ENCODE assay signal across 12 cellular contexts in the genomic region with DNA sequence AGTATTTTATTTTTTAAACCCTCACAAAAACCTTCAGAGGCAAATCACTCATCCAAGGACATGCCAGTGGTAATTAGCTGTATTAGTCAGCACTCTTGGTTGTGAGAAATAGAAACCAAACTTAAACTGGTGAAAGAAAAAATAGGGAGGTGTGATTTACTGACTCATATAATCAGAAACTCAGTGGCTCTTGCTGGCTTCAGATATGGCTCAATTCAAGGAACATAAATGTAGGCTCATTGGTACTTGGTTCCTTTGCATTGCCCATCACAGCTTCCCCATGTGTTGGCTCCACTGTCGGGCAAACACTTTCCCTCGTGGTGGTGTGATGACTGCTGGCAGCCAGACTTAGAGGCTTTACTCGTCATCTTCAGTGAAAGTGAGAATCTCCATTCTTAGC.
DNase-seq lines count a peak whose midpoint lies in the region; ATAC-seq and TF ChIP-seq lines count a peak whose summit lies in the region.
"Had no signal": no experiment of that assay in that cellular context is flagged by ENCODE, and none has a peak within 500 bp of the region (broad histone marks: within the 10 kb centered on the region; RNA-seq: fewer than 3 reads in every experiment).

No MANE protein-coding gene starts in this region.

- no peak overlapping the region for H3K27ac Mint-ChIP-seq in activated T-cell treated with anti-CD3 and anti-CD28 coated beads, Interleukin-2, amount 50 U/mL, for 72 hours
- H3K27ac Mint-ChIP-seq in endodermal cell = no peak overlapping the region
- H3K27ac Mint-ChIP-seq: WTC11 had no signal

- H3K4me1 ChIP-seq in endodermal cell (ENCODE audit: control insufficient read depth, insufficient read depth, low read length) = no peaks in the 10 kb centered on the region

- 60 to 83% methylated on average over 1 to 3 of the region's 3 CpGs for WGBS in endodermal cell (ENCODE audit: insufficient coverage in 1 of 2, insufficient read length in 1 of 2), 2 experiments

- no peaks in the 10 kb centered on the region for H3K36me3 Mint-ChIP-seq in activated T-cell treated with anti-CD3 and anti-CD28 coated beads, Interleukin-2, amount 50 U/mL, for 72 hours (ENCODE audit: insufficient read depth in 2 of 2)
- H3K36me3 Mint-ChIP-seq in endodermal cell (ENCODE audit: low read depth) = no peaks in the 10 kb centered on the region
- H3K36me3 Mint-ChIP-seq: WTC11 had no signal

- H3K4me1 Mint-ChIP-seq in activated T-cell treated with anti-CD3 and anti-CD28 coated beads, Interleukin-2, amount 50 U/mL, for 72 hours (ENCODE audit: low read depth) = no peaks in the 10 kb centered on the region
- H3K4me1 Mint-ChIP-seq in endodermal cell = no peaks in the 10 kb centered on the region

- no peak overlapping the region for H3K27ac ChIP-seq in endodermal cell (ENCODE audit: low read depth, low read length)

- H3K9me3 Mint-ChIP-seq in activated T-cell treated with anti-CD3 and anti-CD28 coated beads, Interleukin-2, amount 50 U/mL, for 72 hours = no peaks in the 10 kb centered on the region
- no peaks in the 10 kb centered on the region for H3K9me3 Mint-ChIP-seq in endodermal cell
- H3K9me3 Mint-ChIP-seq: WTC11 had no signal

- H3K27me3 Mint-ChIP-seq in activated T-cell treated with anti-CD3 and anti-CD28 coated beads, Interleukin-2, amount 50 U/mL, for 72 hours (ENCODE audit: low read depth) = no peaks in the 10 kb centered on the region
- H3K27me3 Mint-ChIP-seq in endodermal cell (ENCODE audit: insufficient read depth) = no peaks in the 10 kb centered on the region

- no peaks in the 10 kb centered on the region for H3K36me3 ChIP-seq in endodermal cell (ENCODE audit: control insufficient read depth, insufficient read depth, low read length)

- H3K4me3 Mint-ChIP-seq in activated T-cell treated with anti-CD3 and anti-CD28 coated beads, Interleukin-2, amount 50 U/mL, for 72 hours = no peak overlapping the region
- H3K4me3 Mint-ChIP-seq in endodermal cell = no peak overlapping the region
- H3K4me3 Mint-ChIP-seq: WTC11 had no signal

- no peak overlapping the region for H3K9ac ChIP-seq in endodermal cell (ENCODE audit: extremely low read depth, low read length, poor library complexity, severe bottlenecking)

- TF ChIP-seq CTCF in epithelial cell of esophagus (IDR thresholded peaks at IDR 0.05; ENCODE audit: insufficient read depth, low read depth, low read length, missing control alignments) (no peak), endodermal cell (conservative IDR thresholded peaks at IDR 0.05) (no peak)

- H3K4me3 ChIP-seq in epithelial cell of esophagus (ENCODE audit: low read length) (no peak overlapping the region), endodermal cell (ENCODE audit: low read length) (no peak overlapping the region)

- no peak for DNase-seq in activated T-cell treated with anti-CD3 and anti-CD28 coated beads, Interleukin-2, amount 50 U/mL, for 72 hours
- no peak for DNase-seq in activated T-cell treated with anti-CD3 and anti-CD28 coated beads, Interleukin-2, amount 50 U/mL, for 1 hour
- DNase-seq in epithelial cell of esophagus (ENCODE audit: low read depth) (peak; percentile 76), stromal cell of bone marrow (ENCODE audit: low read depth) (peak; percentile 23), NOMO-1 treated with dmso at 0.1 percent for 144 hours (lab: John Stamatoyannopoulos, UW; ENCODE audit: unreplicated experiment) (no peak), ecto neural progenitor cell (ENCODE audit: low spot score) (no peak), endodermal cell (no peak)
- DNase-seq: DMS79 treated with DMSO at 0.1 percent for 48 hours; stimulated activated naive CD4-positive, alpha-beta T cell had no signal

- no peaks in the 10 kb centered on the region for H3K27me3 ChIP-seq in endodermal cell (ENCODE audit: control insufficient read depth, insufficient read depth, low read length, poor library complexity, severe bottlenecking)

- H3K9me3 ChIP-seq in endodermal cell (ENCODE audit: control insufficient read depth, low read length) = no peaks in the 10 kb centered on the region

- ATAC-seq in activated T-cell treated with anti-CD3 and anti-CD28 coated beads, Interleukin-2, amount 50 U/mL, for 72 hours (replicated peaks in 1 of 2) = peak; percentile 36 to 41
- ATAC-seq in HG03469 (IDR thresholded peaks at IDR 0.05; ENCODE audit: unreplicated experiment) = peak; percentile 45
- ATAC-seq: Right ventricle myocardium inferior, WTC11 had no signal

Comparison
In these comparisons a context has a peak if more than half of its experiments do, and no peak if none do; other contexts are left out.
1. DNase-seq: peak in epithelial cell of esophagus (single experiment) and stromal cell of bone marrow (single experiment); none in activated T-cell treated with anti-CD3 and anti-CD28 coated beads, Interleukin-2, amount 50 U/mL, for 72 hours (0 of 2), activated T-cell treated with anti-CD3 and anti-CD28 coated beads, Interleukin-2, amount 50 U/mL, for 1 hour (single experiment), NOMO-1 treated with dmso at 0.1 percent for 144 hours (single experiment), ecto neural progenitor cell (single experiment) and endodermal cell (single experiment).